Comparison of ENCODE assay signal across 17 cellular contexts in genomic region chr16:1366060-1366711, GRCh38.
"Had no signal": no experiment of that assay in that cellular context is flagged by ENCODE, and none has a peak within 500 bp of the region (broad histone marks: within the 10 kb centered on the region; RNA-seq: fewer than 3 reads in every experiment).

No MANE protein-coding gene starts in this region.

- H3K4me3 ChIP-seq: esophagus squamous epithelium, hepatocyte, ovary, uterus had no signal

- H3K9me3 ChIP-seq: esophagus squamous epithelium, ovary, uterus had no signal

- H3K27me3 Mint-ChIP-seq: activated CD4-positive, alpha-beta T cell treated with anti-CD3 and anti-CD28 coated beads, Interleukin-2, amount 10 ng/mL, durations not matched to agents 7 days and 5 days; activated naive CD8-positive, alpha-beta T cell had no signal

- ATAC-seq: left lobe of liver, sciatic nerve had no signal

- H3K36me3 ChIP-seq: ovary, uterus had no signal

- DNase-seq: activated CD4-positive, alpha-beta T cell treated with anti-CD3 and anti-CD28 coated beads, Interleukin-2, amount 10 ng/mL, durations not matched to agents 7 days and 5 days; activated CD4-positive, CD25-positive, alpha-beta regulatory T cell; activated effector memory CD4-positive, alpha-beta T cell treated with anti-CD3 and anti-CD28 coated beads, Interleukin-2, amount 50 U/mL, for 16 hours; activated T-cell treated with anti-CD3 and anti-CD28 coated beads for 4 hours; brain microvascular endothelial cell; cortex of kidney; effector CD4-positive, alpha-beta T cell; esophagus squamous epithelium; islet precursor cell; ovary; uterus had no signal

- H3K27ac ChIP-seq: brain microvascular endothelial cell, esophagus squamous epithelium, hepatocyte, ovary, uterus had no signal

- H2AFZ ChIP-seq: hepatocyte had no signal

- H3K27me3 ChIP-seq: brain microvascular endothelial cell, esophagus squamous epithelium, hepatocyte, ovary, uterus had no signal

- H3K4me1 ChIP-seq: esophagus squamous epithelium, uterus had no signal

- H3K4me1 Mint-ChIP-seq: neural crest cell had no signal

- H3K4me2 ChIP-seq: hepatocyte had no signal

- H3K9me3 Mint-ChIP-seq: activated CD4-positive, alpha-beta T cell treated with anti-CD3 and anti-CD28 coated beads, Interleukin-2, amount 10 ng/mL, durations not matched to agents 7 days and 5 days; neural crest cell; T-helper 2 cell treated with Interferon-gamma antibody and Interleukin-4, amounts not matched to agents 5 μg/mL and 100 μg/mL, for 36 hours had no signal

- H3K27ac Mint-ChIP-seq: activated naive CD8-positive, alpha-beta T cell; T-helper 2 cell treated with Interferon-gamma antibody and Interleukin-4, amounts not matched to agents 5 μg/mL and 100 μg/mL, for 36 hours had no signal

- H3K4me3 Mint-ChIP-seq: activated CD4-positive, alpha-beta T cell treated with anti-CD3 and anti-CD28 coated beads, Interleukin-2, amount 10 ng/mL, durations not matched to agents 7 days and 5 days; activated naive CD8-positive, alpha-beta T cell; neural crest cell; T-helper 2 cell treated with Interferon-gamma antibody and Interleukin-4, amounts not matched to agents 5 μg/mL and 100 μg/mL, for 36 hours had no signal

- H3K36me3 Mint-ChIP-seq: activated naive CD8-positive, alpha-beta T cell had no signal
